ENCODE assay signal across 8 cellular contexts in genomic region chr3:190183121-190183520, GRCh38.
DNase-seq lines count a peak whose midpoint lies in the region; ATAC-seq and TF ChIP-seq lines count a peak whose summit lies in the region.

No MANE protein-coding gene starts in this region.

- no peak overlapping the region for H3K4me3 Mint-ChIP-seq in MCF 10A (ENCODE audit: unreplicated experiment)

- POLR2A ChIA-PET in MCF 10A (lab: Yijun Ruan, JAX) (interaction anchor here (1.3 kb wide), 2 partner anchors 14 to 62 kb away, joined by 6 to 10 read pairs; partner anchors contain the start of gene P3H2), Panc1 (lab: Charles Lee) (no interaction called here)

- TF ChIP-seq CTCF in MCF 10A (IDR thresholded peaks at IDR 0.05; ENCODE audit: unreplicated experiment) (no peak), breast epithelium (IDR thresholded peaks at IDR 0.05) (no peak), Panc1 (IDR thresholded peaks at IDR 0.05) (no peak), thoracic aorta (IDR thresholded peaks at IDR 0.05) (no peak)

- no peaks in the 10 kb centered on the region for H3K27me3 Mint-ChIP-seq in MCF 10A (ENCODE audit: insufficient read depth, unreplicated experiment)

- BruUV-seq in MCF 10A (replicated peaks; lab: Mats Ljungman, UMichigan), result no TSS peak
- no TSS peak for BruUV-seq in Panc1 (replicated peaks; lab: Mats Ljungman, UMichigan)

- H3K9me3 ChIP-seq in breast epithelium, result no peaks in the 10 kb centered on the region
- no peaks in the 10 kb centered on the region for H3K9me3 ChIP-seq in Panc1 (ENCODE audit: control insufficient read depth, insufficient read depth, low read depth, low read length)
- no peaks in the 10 kb centered on the region for H3K9me3 ChIP-seq in thoracic aorta

- no peaks in the 10 kb centered on the region for H3K36me3 Mint-ChIP-seq in MCF 10A (ENCODE audit: insufficient read depth, unreplicated experiment)

- TF ChIP-seq POLR2A in breast epithelium (IDR thresholded peaks at IDR 0.05), result no peak

- ATAC-seq in Panc1, result peak; percentile 68
- ATAC-seq in thoracic aorta (ENCODE audit: insufficient number of reproducible peaks, low FRiP score, low read depth), result peak; percentile 59
- no peak for ATAC-seq in HG03039 (IDR thresholded peaks at IDR 0.05; ENCODE audit: unreplicated experiment)
- no peak for ATAC-seq in HG02642 (IDR thresholded peaks at IDR 0.05; ENCODE audit: poor library complexity, unreplicated experiment)

- peak; percentile 84 for DNase-seq in MCF 10A (ENCODE audit: unreplicated experiment)
- DNase-seq in breast epithelium (ENCODE audit: low spot score in 2 of 2), result no peak
- peak; percentile 87 for DNase-seq in Panc1 (ENCODE audit: low read depth, low spot score)
- peak; percentile 80 for DNase-seq in fibroblast of the conjunctiva (ENCODE audit: low read depth)
- no peak for DNase-seq in thoracic aorta (ENCODE audit: low spot score)
- DNase-seq in activated CD8-positive, alpha-beta memory T cell treated with anti-CD3 and anti-CD28 coated beads, Interleukin-2, amount 50 U/mL, for 4 hours, result no peak

- no peak overlapping the region for H3K27ac ChIP-seq in breast epithelium
- no peak overlapping the region for H3K27ac ChIP-seq in Panc1 (ENCODE audit: low read length)
- no peak overlapping the region for H3K27ac ChIP-seq in thoracic aorta

- H3K4me1 ChIP-seq in breast epithelium (no peaks in the 10 kb centered on the region), Panc1 (ENCODE audit: control insufficient read depth, insufficient read depth, low read length) (peaks cover 7% of the 10 kb centered on the region), thoracic aorta (ENCODE audit: control insufficient read depth in 1 of 2, low read depth in 2 of 2) (peaks cover 0 to 14% of the 10 kb centered on the region in 2 donors)

- H3K9me3 Mint-ChIP-seq in MCF 10A (ENCODE audit: unreplicated experiment), result no peaks in the 10 kb centered on the region

- H3K36me3 ChIP-seq in breast epithelium (no peaks in the 10 kb centered on the region), Panc1 (ENCODE audit: control insufficient read depth, insufficient read depth, low read length) (no peaks in the 10 kb centered on the region), thoracic aorta (no peaks in the 10 kb centered on the region)

- CTCF ChIA-PET in MCF 10A (lab: Yijun Ruan, JAX) (interaction anchor here (0.8 to 1.1 kb wide), 2 partner anchors 8 to 166 kb away, joined by 3 to 4 read pairs; no protein-coding TSS in a partner anchor), Panc1 (lab: Charles Lee) (no interaction called here)

- intact Hi-C loops in MCF 10A (cut with micrococcal nuclease), result no loop called here
- intact Hi-C loops in breast epithelium (cut with DNase I; ENCODE audit: low total_unique reads), result loop anchor here (5.0 kb wide), 1 partner anchor 314 kb away; no protein-coding TSS in a partner anchor
- intact Hi-C loops in Panc1 (cut with micrococcal nuclease; ENCODE audit: unreplicated experiment), result no loop called here

- H3K4me3 ChIP-seq in breast epithelium, result no peak overlapping the region
- no peak overlapping the region for H3K4me3 ChIP-seq in Panc1 (ENCODE audit: low read depth in 2 of 2, low read length in 2 of 2)
- H3K4me3 ChIP-seq in thoracic aorta, result no peak overlapping the region

- peak overlapping the region; percentile 91 for H3K27ac Mint-ChIP-seq in MCF 10A (ENCODE audit: low read depth, unreplicated experiment)

- in situ Hi-C loops in Panc1 (cut with HindIII; ENCODE audit: low pct_unique_long_range_greater_than_20kb, low sequenced_read_pairs), result no loop called here

- H3K27me3 ChIP-seq in breast epithelium (no peaks in the 10 kb centered on the region), Panc1 (ENCODE audit: control insufficient read depth, insufficient read depth, low read length) (no peaks in the 10 kb centered on the region), thoracic aorta (replicated peaks; ENCODE audit: insufficient read depth) (no peaks in the 10 kb centered on the region)

- peaks cover 32% of the 10 kb centered on the region for H3K4me1 Mint-ChIP-seq in MCF 10A (ENCODE audit: insufficient read depth, unreplicated experiment)

Comparison
In these comparisons a context has a peak if more than half of its experiments do, and no peak if none do; other contexts are left out.
1. DNase-seq: peak in MCF 10A (single experiment), Panc1 (single experiment) and fibroblast of the conjunctiva (single experiment); none in breast epithelium (0 of 2), thoracic aorta (single experiment) and activated CD8-positive, alpha-beta memory T cell treated with anti-CD3 and anti-CD28 coated beads, Interleukin-2, amount 50 U/mL, for 4 hours (single experiment).
2. ATAC-seq: peak in Panc1 (single experiment) and thoracic aorta (single experiment); none in HG03039 (single experiment) and HG02642 (single experiment).